In genomic region chr20:40687384-40688128, GRCh38 we compare ENCODE assay signal across 9 cellular contexts. TPM values are rescaled to one million over a fixed set of nuclear protein-coding genes. Genes with fewer than 3 reads are reported as not detected.
DNase-seq lines count a peak whose midpoint lies in the region; ATAC-seq, FAIRE-seq and TF ChIP-seq lines count a peak whose summit lies in the region.
"Had no signal": no experiment of that assay in that cellular context is flagged by ENCODE, and none has a peak within 500 bp of the region (broad histone marks: within the 10 kb centered on the region; RNA-seq: fewer than 3 reads in every experiment).

No MANE protein-coding gene starts in this region.

- DNase-seq in activated CD4-positive, alpha-beta T cell treated with anti-CD3 and anti-CD28 coated beads, Interleukin-2, amount 10 ng/mL, durations not matched to agents 24 days and 14 days, result peak; percentile 59
- no peak for DNase-seq in activated CD4-positive, alpha-beta T cell treated with anti-CD3 and anti-CD28 coated beads for 1 hour
- DNase-seq in H1 (ENCODE audit: low read depth in 1 of 2, low spot score in 2 of 2), result peak in 1 of 2 experiments; percentile 75
- DNase-seq in mesenchymal stem cell, result peak; percentile 46
- DNase-seq in stimulated activated CD8-positive, alpha-beta memory T cell treated with anti-CD3 and anti-CD28 coated beads, Interleukin-4, amount 100 ng/mL, for 48 hours, result no peak
- DNase-seq in COR-L47 (lab: John Stamatoyannopoulos, UW), result no peak

- ATAC-seq in GM19455 (IDR thresholded peaks at IDR 0.05; ENCODE audit: unreplicated experiment), result no peak

- H2BK5ac ChIP-seq in H1 (ENCODE audit: low read depth, low read length) (no peak overlapping the region), mesenchymal stem cell (ENCODE audit: low read depth, low read length, poor library complexity, severe bottlenecking) (no peak overlapping the region)

- CTCF ChIA-PET in H1 (lab: Charles Lee; ENCODE audit: partially characterized antibody), result interaction anchor here (0.7 to 2.7 kb wide), 5 partner anchors 14 to 420 kb away, joined by 3 to 9 read pairs (median 5); no protein-coding TSS in a partner anchor

- POLR2A ChIA-PET in H1 (lab: Charles Lee; ENCODE audit: partially characterized antibody), result interaction anchor here (1.3 to 1.5 kb wide), 2 partner anchors 51 to 154 kb away, joined by 3 to 4 read pairs; no protein-coding TSS in a partner anchor

- H2AK5ac ChIP-seq in H1 (ENCODE audit: low read depth, low read length) (no peak overlapping the region), mesenchymal stem cell (ENCODE audit: low read length, severe bottlenecking) (no peak overlapping the region)

- intact Hi-C loops in activated CD4-positive, alpha-beta T cell treated with anti-CD3 and anti-CD28 coated beads, Interleukin-2, amount 10 ng/mL, durations not matched to agents 24 days and 14 days (cut with micrococcal nuclease), result no loop called here

- no peak for FAIRE-seq in H1 (lab: Jason Lieb, UNC)

- WGBS in H1 (ENCODE audit: extremely low coverage in 1 of 2, insufficient coverage in 1 of 2, insufficient read length in 1 of 2, insufficient replicate concordance in 2 of 2, low coverage in 1 of 2, low lambda C conversion rate in 2 of 2, missing lambda C conversion rate in 1 of 2), 2 experiments, result 5% methylated on average over 22 of the region's 62 CpGs; no CpG with 5 or more reads in 1 of the 2 experiments
- 1% methylated on average over 62 of the region's 62 CpGs for WGBS in mesenchymal stem cell
- WGBS in urinary bladder, result 2% methylated on average over 62 of the region's 62 CpGs

- no peak overlapping the region; the same call in 1 of the 2 replicates for H3K18ac ChIP-seq in H1 (ENCODE audit: extremely low read depth, low read length)
- peak overlapping the region in 1 of 2 experiments; percentile 61 for H3K18ac ChIP-seq in mesenchymal stem cell (ENCODE audit: low read depth in 1 of 2, low read length in 2 of 2)

- peak overlapping the region; percentile 87 for H4K8ac ChIP-seq in H1 (ENCODE audit: extremely low read depth, insufficient read depth, low read length)
- no peak overlapping the region for H4K8ac ChIP-seq in mesenchymal stem cell (ENCODE audit: low read length)

- H3K4me2 ChIP-seq in H1 (ENCODE audit: insufficient read depth in 1 of 2, low read depth in 2 of 2, low read length in 2 of 2) (peak overlapping the region; percentile 44 to 97), mesenchymal stem cell (ENCODE audit: low read length, poor library complexity, severe bottlenecking) (no peak overlapping the region)

- no peaks in the 10 kb centered on the region for H3K79me2 ChIP-seq in H1 (ENCODE audit: control insufficient read depth in 1 of 2, insufficient read depth in 2 of 2, low read length in 2 of 2)

- H3K9me3 ChIP-seq in H1 (ENCODE audit: insufficient read depth in 2 of 2, low read depth in 1 of 2, low read length in 1 of 2) (no peaks in the 10 kb centered on the region), mesenchymal stem cell (ENCODE audit: control insufficient read depth, low read length) (no peaks in the 10 kb centered on the region)

- H3K23me2 ChIP-seq in H1 (ENCODE audit: low read depth, low read length), result peaks cover 28% of the 10 kb centered on the region; the same call in 1 of the 2 replicates

- H3K4me3 ChIP-seq in H1 (ENCODE audit: extremely low read depth in 1 of 4, insufficient read depth in 2 of 4, low read depth in 3 of 4, low read length in 4 of 4) (peak overlapping the region; percentile 16 to 75 (median 28)), mesenchymal stem cell (ENCODE audit: insufficient read depth in 1 of 2, low read depth in 1 of 2, low read length in 2 of 2) (peak overlapping the region; percentile 39 to 87), urinary bladder (ENCODE audit: low read depth, low read length) (peak overlapping the region; percentile 52)

- H3K4me3 Mint-ChIP-seq in activated CD4-positive, alpha-beta T cell treated with anti-CD3 and anti-CD28 coated beads, Interleukin-2, amount 10 ng/mL, durations not matched to agents 24 days and 14 days, result no peak overlapping the region

- peaks cover 84% of the 10 kb centered on the region for H3K27me3 Mint-ChIP-seq in activated CD4-positive, alpha-beta T cell treated with anti-CD3 and anti-CD28 coated beads, Interleukin-2, amount 10 ng/mL, durations not matched to agents 24 days and 14 days

- H4K5ac ChIP-seq in H1 (ENCODE audit: insufficient read length, low read depth, low read length), result no peak overlapping the region

- H2AFZ ChIP-seq in H1 (ENCODE audit: low read length), result no peak overlapping the region
- H2AFZ ChIP-seq in mesenchymal stem cell (ENCODE audit: low read depth, low read length), result no peak overlapping the region

- no peaks in the 10 kb centered on the region for H3K79me1 ChIP-seq in H1 (ENCODE audit: low read depth, low read length)
- no peaks in the 10 kb centered on the region for H3K79me1 ChIP-seq in mesenchymal stem cell (replicated peaks; ENCODE audit: low read length, poor library complexity, severe bottlenecking)

- H4K91ac ChIP-seq in H1 (replicated peaks; ENCODE audit: insufficient read length, low read length) (no peak overlapping the region), mesenchymal stem cell (ENCODE audit: low read length) (no peak overlapping the region)

- H3K4ac ChIP-seq in H1 (replicated peaks; ENCODE audit: insufficient read length, low read depth, low read length) (no peak overlapping the region), mesenchymal stem cell (ENCODE audit: low read depth in 1 of 2, low read length in 2 of 2) (no peak overlapping the region)

- H4K20me1 ChIP-seq in H1 (replicated peaks in 1 of 2; ENCODE audit: control insufficient read depth in 1 of 2, insufficient read depth in 2 of 2, low read length in 2 of 2), result peaks cover 25 to 42% of the 10 kb centered on the region in 2 experiments

- TF ChIP-seq POLR2A in H1 (IDR thresholded peaks at IDR 0.05; ENCODE audit: control extremely low read depth in 1 of 2, low read depth in 2 of 2, low read length in 2 of 2), result no peak

- no peak overlapping the region for H2BK15ac ChIP-seq in H1 (ENCODE audit: low read length)
- peak overlapping the region; percentile 31 for H2BK15ac ChIP-seq in mesenchymal stem cell (ENCODE audit: low read depth, poor library complexity, severe bottlenecking)

- no peaks in the 10 kb centered on the region for H3K9me3 Mint-ChIP-seq in activated CD4-positive, alpha-beta T cell treated with anti-CD3 and anti-CD28 coated beads, Interleukin-2, amount 10 ng/mL, durations not matched to agents 24 days and 14 days

- no peak overlapping the region for H3K56ac ChIP-seq in H1 (replicated peaks; ENCODE audit: insufficient read length, low read depth, low read length)

- H3K27me3 ChIP-seq in H1 (replicated peaks in 1 of 4; ENCODE audit: control insufficient read depth in 3 of 4, extremely low read depth in 1 of 4, insufficient read depth in 3 of 4, low read length in 3 of 4), result peaks cover 81 to 98% (median 91%) of the 10 kb centered on the region in 4 experiments
- peaks cover 24 to 82% of the 10 kb centered on the region in 2 experiments for H3K27me3 ChIP-seq in mesenchymal stem cell (ENCODE audit: control insufficient read depth in 1 of 2, insufficient read depth in 1 of 2, low read length in 2 of 2)

- H3K14ac ChIP-seq in H1 (ENCODE audit: insufficient read length) (no peak overlapping the region), mesenchymal stem cell (ENCODE audit: low read length in 2 of 2) (peak overlapping the region in 1 of 2 experiments; percentile 45)

- H3K36me3 Mint-ChIP-seq in activated CD4-positive, alpha-beta T cell treated with anti-CD3 and anti-CD28 coated beads, Interleukin-2, amount 10 ng/mL, durations not matched to agents 24 days and 14 days (ENCODE audit: low read depth), result no peaks in the 10 kb centered on the region

- H3K4me1 Mint-ChIP-seq in activated CD4-positive, alpha-beta T cell treated with anti-CD3 and anti-CD28 coated beads, Interleukin-2, amount 10 ng/mL, durations not matched to agents 24 days and 14 days, result peaks cover 11% of the 10 kb centered on the region

- no peak overlapping the region for H3K27ac Mint-ChIP-seq in activated CD4-positive, alpha-beta T cell treated with anti-CD3 and anti-CD28 coated beads, Interleukin-2, amount 10 ng/mL, durations not matched to agents 24 days and 14 days

- TF ChIP-seq CTCF in H1 (IDR thresholded peaks at IDR 0.05; ENCODE audit: control extremely low read depth in 1 of 3, insufficient read depth in 1 of 3, low read depth in 1 of 3, low read length in 3 of 3), result no peak

- H2BK12ac ChIP-seq in H1 (ENCODE audit: low read depth, low read length) (no peak overlapping the region), mesenchymal stem cell (ENCODE audit: low read length in 2 of 2) (no peak overlapping the region)

- H3K36me3 ChIP-seq in H1 (ENCODE audit: control insufficient read depth in 2 of 4, insufficient read depth in 4 of 4, low read length in 3 of 4) (peaks cover 0 to 12% (median 0%) of the 10 kb centered on the region in 4 experiments; a peak in 1 of 8 replicates), mesenchymal stem cell (ENCODE audit: control insufficient read depth in 1 of 2, insufficient read depth in 2 of 2, low read depth in 1 of 2, low read length in 2 of 2) (peaks cover 3 to 24% of the 10 kb centered on the region in 2 experiments), urinary bladder (ENCODE audit: insufficient read depth) (no peaks in the 10 kb centered on the region)
- H3K36me3 ChIP-seq: SJSA1 had no signal

- H3K4me1 ChIP-seq in H1 (replicated peaks in 1 of 4; ENCODE audit: control insufficient read depth in 3 of 4, insufficient read depth in 4 of 4, low read length in 3 of 4) (peaks cover 0 to 48% (median 25%) of the 10 kb centered on the region in 4 experiments; a peak in 6 of 7 replicates), mesenchymal stem cell (ENCODE audit: control insufficient read depth, insufficient read depth, low read depth, low read length) (peaks cover 34% of the 10 kb centered on the region), urinary bladder (ENCODE audit: insufficient read depth) (no peaks in the 10 kb centered on the region)

- no peak overlapping the region for H2BK20ac ChIP-seq in H1 (ENCODE audit: low read length)

- H3K9ac ChIP-seq in H1 (replicated peaks in 1 of 4; ENCODE audit: extremely low read depth in 1 of 4, low read depth in 3 of 4, low read length in 3 of 4) (no peak overlapping the region), mesenchymal stem cell (ENCODE audit: low read length) (peak overlapping the region; percentile 92)

- TF ChIP-seq RAD21 in H1 (IDR thresholded peaks at IDR 0.05 in 1 of 2, conservative IDR thresholded peaks at IDR 0.05 in 1 of 2; ENCODE audit: low read depth in 2 of 2, low read length in 2 of 2), result no peak

- no peak overlapping the region for H3K23ac ChIP-seq in H1 (ENCODE audit: insufficient read length)
- peak overlapping the region in 1 of 2 experiments; percentile 97 for H3K23ac ChIP-seq in mesenchymal stem cell (ENCODE audit: low read length in 2 of 2)

- H2BK120ac ChIP-seq in H1 (replicated peaks; ENCODE audit: low read depth, low read length), result no peak overlapping the region
- no peak overlapping the region for H2BK120ac ChIP-seq in mesenchymal stem cell (ENCODE audit: low read depth, low read length)

- H3K27ac ChIP-seq in H1 (ENCODE audit: low read depth, low read length), result no peak overlapping the region
- H3K27ac ChIP-seq in mesenchymal stem cell (ENCODE audit: low read length, poor library complexity, severe bottlenecking), result no peak overlapping the region
- H3K27ac ChIP-seq in urinary bladder (ENCODE audit: low read depth), result peak overlapping the region; percentile 65
- H3K27ac ChIP-seq: SJSA1 had no signal

- no peak for TF ChIP-seq EP300 in H1 (IDR thresholded peaks at IDR 0.05; ENCODE audit: borderline replicate concordance in 1 of 2, low read depth in 2 of 2, low read length in 2 of 2)

RNA-seq across cellular contexts. Expression of gene MAFB, which starts 1.5 kb away (rescaled TPM):
- total RNA-seq in activated CD4-positive, alpha-beta T cell treated with anti-CD3 and anti-CD28 coated beads, Interleukin-2, amount 10 ng/mL, durations not matched to agents 24 days and 14 days, result 0.93 and 1.2 TPM in 2 replicates
- 1.6 and 1.8 TPM in 2 replicates for total RNA-seq in H1 (2021; fragmentation: NEBNext Ultra II Directional; extraction: Animal tissue kit (Norgen Biotek cat#: 25700))
- polyA plus RNA-seq in H1 (2011; rRNA removed) (0.83 and 1.1 TPM in 2 replicates), urinary bladder (20.0 TPM)
- 0.54 TPM for polyA plus RNA-seq in H1 (2011; cell fraction: cytosol; rRNA removed)
- polyA plus RNA-seq in H1 (2011; cell fraction: nucleus; rRNA removed), result 1.4 TPM
- polyA plus RNA-seq in H1 (2012, experiment 1 of 2), result 0.77 to 1.4 TPM (median 1.2 TPM) in 4 replicates
- 1.6 TPM for polyA plus RNA-seq in H1 (2012, experiment 2 of 2)
- 1.7 TPM for polyA plus RNA-seq in H1 (2013, experiment 1 of 2)
- 1.4 TPM for polyA plus RNA-seq in H1 (2013, experiment 2 of 2)
- 0.66 and 0.76 TPM in 2 replicates for polyA minus RNA-seq in H1 (2011; rRNA and poly(A)+ RNA removed)
- 1.4 TPM for polyA minus RNA-seq in H1 (2011; cell fraction: cytosol; rRNA and poly(A)+ RNA removed)
- 4.2 TPM for polyA minus RNA-seq in H1 (2011; cell fraction: nucleus; rRNA and poly(A)+ RNA removed)
- polyA plus RNA-seq in mesenchymal stem cell (2013, experiment 1 of 2), result 3.1 TPM
- 3.2 TPM for polyA plus RNA-seq in mesenchymal stem cell (2013, experiment 2 of 2)
- total RNA-seq in urinary bladder, result 9.1 TPM
- total RNA-seq: SJSA1 had no signal

Comparison
In these comparisons a context has a peak if more than half of its experiments do, and no peak if none do; other contexts are left out.
1. DNase-seq: peak in activated CD4-positive, alpha-beta T cell treated with anti-CD3 and anti-CD28 coated beads, Interleukin-2, amount 10 ng/mL, durations not matched to agents 24 days and 14 days (single experiment) and mesenchymal stem cell (single experiment); none in activated CD4-positive, alpha-beta T cell treated with anti-CD3 and anti-CD28 coated beads for 1 hour (single experiment), stimulated activated CD8-positive, alpha-beta memory T cell treated with anti-CD3 and anti-CD28 coated beads, Interleukin-4, amount 100 ng/mL, for 48 hours (single experiment) and COR-L47 (single experiment).
2. Peak in every context shown above with its lines, with median percentiles within 50 percentile points of each other: H3K4me3 ChIP-seq.